In the genomic region with DNA sequence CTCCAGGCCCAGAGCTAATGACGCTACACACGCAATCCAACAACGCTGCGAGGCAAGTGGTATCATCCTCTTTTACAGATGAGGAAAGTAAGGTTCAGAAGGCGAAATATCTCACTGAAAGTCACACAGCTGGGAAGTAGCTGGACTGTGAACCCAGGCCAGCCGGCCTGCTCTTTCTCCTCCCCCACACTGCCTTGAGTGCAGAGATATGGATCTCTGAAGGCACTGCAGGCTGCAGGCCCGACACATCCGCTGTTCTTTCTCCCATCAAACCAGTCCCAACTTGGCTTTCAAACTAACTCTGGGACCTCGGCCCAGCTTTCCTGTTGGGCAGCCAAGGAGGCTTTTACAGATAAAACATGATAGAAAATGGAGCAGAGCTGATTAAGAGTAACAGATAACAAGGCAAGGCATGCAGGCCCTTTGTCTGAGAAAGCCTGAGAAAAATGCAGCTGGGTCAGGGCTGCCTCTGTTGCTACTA, we compare ENCODE assay signal across 10 cellular contexts.
DNase-seq lines count a peak whose midpoint lies in the region; ATAC-seq, FAIRE-seq and TF ChIP-seq lines count a peak whose summit lies in the region.
"Had no signal": no experiment of that assay in that cellular context is flagged by ENCODE, and none has a peak within 500 bp of the region (broad histone marks: within the 10 kb centered on the region; RNA-seq: fewer than 3 reads in every experiment).

No MANE protein-coding gene starts in this region.

- FAIRE-seq in kidney (lab: Jason Lieb, UNC) (no peak), frontal cortex (lab: Jason Lieb, UNC) (no peak)
- FAIRE-seq: G401.6 had no signal

- H3K36me3 ChIP-seq in HUES6 (ENCODE audit: control insufficient read depth, insufficient read depth, low read length) (no peaks in the 10 kb centered on the region), ascending aorta (no peaks in the 10 kb centered on the region), kidney (ENCODE audit: control insufficient read depth in 1 of 2, insufficient read depth in 2 of 2, low read length in 2 of 2) (no peaks in the 10 kb centered on the region)

- H3K4me3 ChIP-seq in HUES6 (ENCODE audit: low read depth, low read length) (no peak overlapping the region), ascending aorta (no peak overlapping the region), kidney (ENCODE audit: low read length in 2 of 2) (no peak overlapping the region)

- no peak overlapping the region for H3K4me3 Mint-ChIP-seq in stimulated activated memory B cell treated with anti-CD40 and anti-IgM and Interleukin-4, amounts not matched to agents 10 μg/mL and 1 μg/mL and 100 μg/mL, for 72 hours
- H3K4me3 Mint-ChIP-seq in activated T-cell treated with anti-CD3 and anti-CD28 coated beads, Interleukin-2, amount 50 U/mL, for 24 hours: no peak overlapping the region
- no peak overlapping the region for H3K4me3 Mint-ChIP-seq in natural killer cell

- peak overlapping the region; percentile 38 for H3K27ac Mint-ChIP-seq in stimulated activated memory B cell treated with anti-CD40 and anti-IgM and Interleukin-4, amounts not matched to agents 10 μg/mL and 1 μg/mL and 100 μg/mL, for 72 hours
- no peak overlapping the region for H3K27ac Mint-ChIP-seq in activated T-cell treated with anti-CD3 and anti-CD28 coated beads, Interleukin-2, amount 50 U/mL, for 24 hours
- H3K27ac Mint-ChIP-seq in natural killer cell: no peak overlapping the region

- H3K27ac ChIP-seq in HUES6 (ENCODE audit: low read depth, low read length) (no peak overlapping the region), ascending aorta (peak overlapping the region; percentile 39 to 79), kidney (ENCODE audit: low read depth in 2 of 2, low read length in 2 of 2) (peak overlapping the region in 1 of 2 donors; percentile 48)

- no peaks in the 10 kb centered on the region for H3K27me3 Mint-ChIP-seq in stimulated activated memory B cell treated with anti-CD40 and anti-IgM and Interleukin-4, amounts not matched to agents 10 μg/mL and 1 μg/mL and 100 μg/mL, for 72 hours
- H3K27me3 Mint-ChIP-seq in activated T-cell treated with anti-CD3 and anti-CD28 coated beads, Interleukin-2, amount 50 U/mL, for 24 hours: no peaks in the 10 kb centered on the region
- H3K27me3 Mint-ChIP-seq in natural killer cell (ENCODE audit: low read depth in 2 of 2): no peaks in the 10 kb centered on the region

- H3K27me3 ChIP-seq in HUES6 (ENCODE audit: control insufficient read depth, insufficient read depth, low read length) (no peaks in the 10 kb centered on the region), ascending aorta (no peaks in the 10 kb centered on the region)

- peak overlapping the region; percentile 56 for H3K9ac ChIP-seq in HUES6 (ENCODE audit: low read length)
- no peak overlapping the region for H3K9ac ChIP-seq in kidney (ENCODE audit: low read length in 2 of 2)

- peaks cover 24% of the 10 kb centered on the region; the same call in 1 of the 2 replicates for H3K4me1 ChIP-seq in HUES6 (ENCODE audit: control insufficient read depth, insufficient read depth, low read length)
- peaks cover 0 to 6% of the 10 kb centered on the region in 2 donors for H3K4me1 ChIP-seq in ascending aorta
- H3K4me1 ChIP-seq in kidney (ENCODE audit: control insufficient read depth in 1 of 2, insufficient read depth in 1 of 2, low read depth in 1 of 2, low read length in 2 of 2): peaks cover 0 to 5% of the 10 kb centered on the region in 2 donors

- DNase-seq in ascending aorta (ENCODE audit: low spot score in 2 of 2): no peak
- peak; percentile 86 for DNase-seq in kidney
- DNase-seq in superior temporal gyrus (ENCODE audit: extremely low spot score): no peak
- no peak for DNase-seq in activated T-cell treated with anti-CD3 and anti-CD28 coated beads, Interleukin-2, amount 50 U/mL, for 24 hours
- no peak for DNase-seq in frontal cortex (ENCODE audit: low spot score in 2 of 2)
- DNase-seq in natural killer cell: no peak
- DNase-seq: NCI-H2029 had no signal

- H3K9me3 ChIP-seq in HUES6 (ENCODE audit: control insufficient read depth, insufficient read depth, low read depth, low read length) (no peaks in the 10 kb centered on the region), ascending aorta (no peaks in the 10 kb centered on the region), kidney (ENCODE audit: control insufficient read depth in 1 of 2, low read length in 2 of 2) (no peaks in the 10 kb centered on the region)

- no peaks in the 10 kb centered on the region for H3K9me3 Mint-ChIP-seq in stimulated activated memory B cell treated with anti-CD40 and anti-IgM and Interleukin-4, amounts not matched to agents 10 μg/mL and 1 μg/mL and 100 μg/mL, for 72 hours
- no peaks in the 10 kb centered on the region for H3K9me3 Mint-ChIP-seq in activated T-cell treated with anti-CD3 and anti-CD28 coated beads, Interleukin-2, amount 50 U/mL, for 24 hours
- H3K9me3 Mint-ChIP-seq in natural killer cell: no peaks in the 10 kb centered on the region

- TF ChIP-seq CTCF in ascending aorta (IDR thresholded peaks at IDR 0.05) (no peak), kidney (IDR thresholded peaks at IDR 0.05; ENCODE audit: borderline replicate concordance, extremely low read depth, insufficient read depth) (no peak), natural killer cell (IDR thresholded peaks at IDR 0.05) (no peak)

- intact Hi-C loops in ascending aorta (cut with DNase I) (no loop called here), kidney (cut with DNase I) (no loop called here), natural killer cell (cut with micrococcal nuclease) (no loop called here)

- H3K36me3 Mint-ChIP-seq in stimulated activated memory B cell treated with anti-CD40 and anti-IgM and Interleukin-4, amounts not matched to agents 10 μg/mL and 1 μg/mL and 100 μg/mL, for 72 hours: no peaks in the 10 kb centered on the region
- H3K36me3 Mint-ChIP-seq in activated T-cell treated with anti-CD3 and anti-CD28 coated beads, Interleukin-2, amount 50 U/mL, for 24 hours (ENCODE audit: low read depth): no peaks in the 10 kb centered on the region
- H3K36me3 Mint-ChIP-seq in natural killer cell: no peaks in the 10 kb centered on the region

- H3K4me1 Mint-ChIP-seq in stimulated activated memory B cell treated with anti-CD40 and anti-IgM and Interleukin-4, amounts not matched to agents 10 μg/mL and 1 μg/mL and 100 μg/mL, for 72 hours: peaks cover 77% of the 10 kb centered on the region
- peaks cover 46% of the 10 kb centered on the region for H3K4me1 Mint-ChIP-seq in activated T-cell treated with anti-CD3 and anti-CD28 coated beads, Interleukin-2, amount 50 U/mL, for 24 hours (ENCODE audit: low read depth)
- peaks cover 35 to 37% of the 10 kb centered on the region in 2 donors for H3K4me1 Mint-ChIP-seq in natural killer cell

- no peak for ATAC-seq in stimulated activated memory B cell treated with anti-CD40 and anti-IgM and Interleukin-4, amounts not matched to agents 10 μg/mL and 1 μg/mL and 100 μg/mL, for 72 hours
- ATAC-seq in natural killer cell: no peak
